Comparison of ENCODE assay signal across 24 cellular contexts in the genomic region with DNA sequence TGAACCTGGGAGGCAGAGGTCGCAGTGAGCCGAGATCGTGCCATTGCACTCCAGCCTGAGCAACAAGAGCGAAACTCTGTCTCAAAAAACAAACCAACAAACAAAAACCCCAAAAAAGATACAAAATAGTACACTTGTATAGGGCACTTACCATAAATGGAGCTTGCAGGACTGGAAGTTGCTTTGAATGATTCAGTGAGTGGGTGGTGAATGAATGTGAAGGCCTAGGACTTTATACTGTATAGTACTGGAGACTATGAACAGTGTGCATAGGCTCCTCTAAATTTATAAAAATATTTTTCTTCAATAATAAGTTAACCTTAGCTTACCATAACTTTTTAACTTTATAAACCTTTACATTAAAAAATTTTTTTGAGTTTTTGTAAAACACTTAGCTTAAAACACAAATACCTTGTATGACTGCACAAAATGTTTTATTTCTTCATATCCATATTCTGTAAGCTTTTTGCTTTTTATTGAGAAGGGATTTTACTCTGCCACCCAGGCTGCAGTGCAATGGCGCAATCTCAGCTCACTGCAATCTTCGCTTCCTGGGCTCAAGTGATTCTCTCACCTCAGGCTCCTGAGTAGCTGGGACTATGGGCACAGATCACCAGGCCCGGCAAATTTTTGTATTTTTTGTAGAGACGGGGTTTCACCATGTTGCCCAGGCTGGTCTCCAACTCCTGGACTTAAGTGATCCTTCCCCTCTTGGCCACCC.
"Had no signal": no experiment of that assay in that cellular context is flagged by ENCODE, and none has a peak within 500 bp of the region (broad histone marks: within the 10 kb centered on the region; RNA-seq: fewer than 3 reads in every experiment).

No MANE protein-coding gene starts in this region.

- H3K27me3 Mint-ChIP-seq: activated CD4-positive, alpha-beta T cell treated with anti-CD3 and anti-CD28 coated beads for 36 hours; activated naive CD8-positive, alpha-beta T cell; brain; stimulated activated naive CD8-positive, alpha-beta T cell treated with anti-CD3 and anti-CD28 coated beads, Interleukin-15, Interleukin-2, amounts not matched to agents 100 ng/mL and 50 ng/mL, for 24 hours had no signal

- H3K27ac Mint-ChIP-seq: activated naive CD8-positive, alpha-beta T cell; brain; nephron; stimulated activated effector memory CD8-positive, alpha-beta T cell treated with anti-CD3 and anti-CD28 coated beads, Interleukin-12 subunit alpha, Interleukin-12 subunit beta, amount 100 ng/mL, for 72 hours; stimulated activated naive CD8-positive, alpha-beta T cell treated with anti-CD3 and anti-CD28 coated beads, Interleukin-15, Interleukin-2, amounts not matched to agents 100 ng/mL and 50 ng/mL, for 24 hours; T-helper 2 cell treated with Interferon-gamma antibody and Interleukin-4, amounts not matched to agents 5 μg/mL and 100 μg/mL, for 36 hours had no signal

- H3K9me3 Mint-ChIP-seq: brain; nephron; stimulated activated effector memory CD8-positive, alpha-beta T cell treated with anti-CD3 and anti-CD28 coated beads, Interleukin-12 subunit alpha, Interleukin-12 subunit beta, amount 100 ng/mL, for 72 hours; stimulated activated naive CD8-positive, alpha-beta T cell treated with anti-CD3 and anti-CD28 coated beads, Interleukin-15, Interleukin-2, amounts not matched to agents 100 ng/mL and 50 ng/mL, for 24 hours; T-helper 2 cell treated with Interferon-gamma antibody and Interleukin-4, amounts not matched to agents 5 μg/mL and 100 μg/mL, for 36 hours had no signal

- H3K27me3 ChIP-seq: adrenal gland, upper lobe of right lung had no signal

- H3K9me3 ChIP-seq: adrenal gland, upper lobe of right lung had no signal

- H3K4me1 ChIP-seq: adrenal gland, upper lobe of right lung had no signal

- H3K27ac ChIP-seq: adrenal gland, upper lobe of right lung had no signal

- H3K4me1 Mint-ChIP-seq: nephron had no signal

- H3K4me3 Mint-ChIP-seq: activated CD4-positive, alpha-beta T cell treated with anti-CD3 and anti-CD28 coated beads for 36 hours; activated naive CD8-positive, alpha-beta T cell; brain; nephron; stimulated activated effector memory CD8-positive, alpha-beta T cell treated with anti-CD3 and anti-CD28 coated beads, Interleukin-12 subunit alpha, Interleukin-12 subunit beta, amount 100 ng/mL, for 72 hours; stimulated activated naive CD8-positive, alpha-beta T cell treated with anti-CD3 and anti-CD28 coated beads, Interleukin-15, Interleukin-2, amounts not matched to agents 100 ng/mL and 50 ng/mL, for 24 hours; T-helper 2 cell treated with Interferon-gamma antibody and Interleukin-4, amounts not matched to agents 5 μg/mL and 100 μg/mL, for 36 hours had no signal

- H3K36me3 Mint-ChIP-seq: activated naive CD8-positive, alpha-beta T cell; brain had no signal

- DNase-seq: activated CD4-positive, alpha-beta T cell treated with anti-CD3 and anti-CD28 coated beads for 36 hours; activated CD4-positive, alpha-beta T cell treated with anti-CD3 and anti-CD28 coated beads, Interleukin-2, amount 50 U/mL, for 4 hours; activated CD4-positive, CD25-positive, alpha-beta regulatory T cell; activated effector memory CD4-positive, alpha-beta T cell treated with Interleukin-2 at 50 U/mL for 16 hours; activated naive CD4-positive, alpha-beta T cell treated with Interleukin-2 at 50 U/mL for 16 hours; adrenal gland; aorta; caudate nucleus; head of caudate nucleus; hippocampal formation; kidney; left colon; mammary epithelial cell; small intestine; stimulated activated CD4-positive, alpha-beta T cell treated with anti-CD3 and anti-CD28 coated beads, Interleukin-4, amount 100 ng/mL, for 24 hours; T-helper 1 cell; upper lobe of right lung had no signal

- H3K4me3 ChIP-seq: adrenal gland, upper lobe of right lung had no signal

- H3K36me3 ChIP-seq: adrenal gland, upper lobe of right lung had no signal

- FAIRE-seq: endothelial cell of umbilical vein, kidney, small intestine had no signal
